Comparison of ENCODE assay signal across 2 cellular contexts in the genomic region with DNA sequence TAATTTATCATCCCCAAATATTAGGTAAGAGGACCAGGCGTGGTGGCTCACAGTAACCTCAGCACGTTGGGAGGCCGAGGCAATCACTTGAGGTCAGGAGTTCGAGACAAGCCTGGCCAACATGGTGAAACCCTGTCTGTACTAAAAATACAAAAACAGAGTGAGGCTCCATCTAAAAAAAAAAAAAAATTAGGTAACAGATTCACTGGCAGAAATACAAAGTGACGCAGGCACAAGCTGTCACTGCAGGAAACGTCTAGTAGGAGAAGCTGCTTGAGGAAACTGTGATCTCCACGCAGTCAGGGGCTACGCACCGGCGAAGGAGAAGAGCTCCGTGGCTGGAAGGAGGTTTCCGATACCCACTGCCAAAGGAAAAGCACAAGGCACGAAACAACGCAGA.
TF ChIP-seq lines count a peak whose summit lies in the region.

No MANE protein-coding gene starts in this region.

TF ChIP-seq in liver, 16 proteins besides CTCF, POLR2A, EP300 and RAD21:
- TF ChIP-seq EGR1 (IDR thresholded peaks at IDR 0.05; ENCODE audit: low read depth in 2 of 2): no peak
- TF ChIP-seq, protein P1, sequence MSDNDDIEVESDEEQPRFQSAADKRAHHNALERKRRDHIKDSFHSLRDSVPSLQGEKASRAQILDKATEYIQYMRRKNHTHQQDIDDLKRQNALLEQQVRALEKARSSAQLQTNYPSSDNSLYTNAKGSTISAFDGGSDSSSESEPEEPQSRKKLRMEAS (IDR thresholded peaks at IDR 0.05): no peak
- TF ChIP-seq, protein P2, sequence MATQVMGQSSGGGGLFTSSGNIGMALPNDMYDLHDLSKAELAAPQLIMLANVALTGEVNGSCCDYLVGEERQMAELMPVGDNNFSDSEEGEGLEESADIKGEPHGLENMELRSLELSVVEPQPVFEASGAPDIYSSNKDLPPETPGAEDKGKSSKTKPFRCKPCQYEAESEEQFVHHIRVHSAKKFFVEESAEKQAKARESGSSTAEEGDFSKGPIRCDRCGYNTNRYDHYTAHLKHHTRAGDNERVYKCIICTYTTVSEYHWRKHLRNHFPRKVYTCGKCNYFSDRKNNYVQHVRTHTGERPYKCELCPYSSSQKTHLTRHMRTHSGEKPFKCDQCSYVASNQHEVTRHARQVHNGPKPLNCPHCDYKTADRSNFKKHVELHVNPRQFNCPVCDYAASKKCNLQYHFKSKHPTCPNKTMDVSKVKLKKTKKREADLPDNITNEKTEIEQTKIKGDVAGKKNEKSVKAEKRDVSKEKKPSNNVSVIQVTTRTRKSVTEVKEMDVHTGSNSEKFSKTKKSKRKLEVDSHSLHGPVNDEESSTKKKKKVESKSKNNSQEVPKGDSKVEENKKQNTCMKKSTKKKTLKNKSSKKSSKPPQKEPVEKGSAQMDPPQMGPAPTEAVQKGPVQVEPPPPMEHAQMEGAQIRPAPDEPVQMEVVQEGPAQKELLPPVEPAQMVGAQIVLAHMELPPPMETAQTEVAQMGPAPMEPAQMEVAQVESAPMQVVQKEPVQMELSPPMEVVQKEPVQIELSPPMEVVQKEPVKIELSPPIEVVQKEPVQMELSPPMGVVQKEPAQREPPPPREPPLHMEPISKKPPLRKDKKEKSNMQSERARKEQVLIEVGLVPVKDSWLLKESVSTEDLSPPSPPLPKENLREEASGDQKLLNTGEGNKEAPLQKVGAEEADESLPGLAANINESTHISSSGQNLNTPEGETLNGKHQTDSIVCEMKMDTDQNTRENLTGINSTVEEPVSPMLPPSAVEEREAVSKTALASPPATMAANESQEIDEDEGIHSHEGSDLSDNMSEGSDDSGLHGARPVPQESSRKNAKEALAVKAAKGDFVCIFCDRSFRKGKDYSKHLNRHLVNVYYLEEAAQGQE (IDR thresholded peaks at IDR 0.05): no peak
- TF ChIP-seq JUND (IDR thresholded peaks at IDR 0.05): no peak
- no peak for TF ChIP-seq HNF4G (IDR thresholded peaks at IDR 0.05)
- no peak for TF ChIP-seq SP1 (IDR thresholded peaks at IDR 0.05)
- peak; percentile 19 for TF ChIP-seq NR2F2 (IDR thresholded peaks at IDR 0.05)
- no peak for TF ChIP-seq TAF1 (conservative IDR thresholded peaks at IDR 0.05)
TF ChIP-seq in liver: peak in this region for 1.

TF ChIP-seq in HepG2, 621 proteins besides CTCF, POLR2A, EP300 and RAD21:
- TF ChIP-seq POLR2G (IDR thresholded peaks at IDR 0.05; ENCODE audit: low read depth, low read length): no peak
- TF ChIP-seq ZNF367 (CRISPR knock-in tag; IDR thresholded peaks at IDR 0.05; ENCODE audit: borderline replicate concordance): no peak
- TF ChIP-seq HOXA5 (CRISPR knock-in tag; IDR thresholded peaks at IDR 0.05): no peak
- no peak for TF ChIP-seq TEAD2 (CRISPR knock-in tag; IDR thresholded peaks at IDR 0.05)
- TF ChIP-seq, protein P3, sequence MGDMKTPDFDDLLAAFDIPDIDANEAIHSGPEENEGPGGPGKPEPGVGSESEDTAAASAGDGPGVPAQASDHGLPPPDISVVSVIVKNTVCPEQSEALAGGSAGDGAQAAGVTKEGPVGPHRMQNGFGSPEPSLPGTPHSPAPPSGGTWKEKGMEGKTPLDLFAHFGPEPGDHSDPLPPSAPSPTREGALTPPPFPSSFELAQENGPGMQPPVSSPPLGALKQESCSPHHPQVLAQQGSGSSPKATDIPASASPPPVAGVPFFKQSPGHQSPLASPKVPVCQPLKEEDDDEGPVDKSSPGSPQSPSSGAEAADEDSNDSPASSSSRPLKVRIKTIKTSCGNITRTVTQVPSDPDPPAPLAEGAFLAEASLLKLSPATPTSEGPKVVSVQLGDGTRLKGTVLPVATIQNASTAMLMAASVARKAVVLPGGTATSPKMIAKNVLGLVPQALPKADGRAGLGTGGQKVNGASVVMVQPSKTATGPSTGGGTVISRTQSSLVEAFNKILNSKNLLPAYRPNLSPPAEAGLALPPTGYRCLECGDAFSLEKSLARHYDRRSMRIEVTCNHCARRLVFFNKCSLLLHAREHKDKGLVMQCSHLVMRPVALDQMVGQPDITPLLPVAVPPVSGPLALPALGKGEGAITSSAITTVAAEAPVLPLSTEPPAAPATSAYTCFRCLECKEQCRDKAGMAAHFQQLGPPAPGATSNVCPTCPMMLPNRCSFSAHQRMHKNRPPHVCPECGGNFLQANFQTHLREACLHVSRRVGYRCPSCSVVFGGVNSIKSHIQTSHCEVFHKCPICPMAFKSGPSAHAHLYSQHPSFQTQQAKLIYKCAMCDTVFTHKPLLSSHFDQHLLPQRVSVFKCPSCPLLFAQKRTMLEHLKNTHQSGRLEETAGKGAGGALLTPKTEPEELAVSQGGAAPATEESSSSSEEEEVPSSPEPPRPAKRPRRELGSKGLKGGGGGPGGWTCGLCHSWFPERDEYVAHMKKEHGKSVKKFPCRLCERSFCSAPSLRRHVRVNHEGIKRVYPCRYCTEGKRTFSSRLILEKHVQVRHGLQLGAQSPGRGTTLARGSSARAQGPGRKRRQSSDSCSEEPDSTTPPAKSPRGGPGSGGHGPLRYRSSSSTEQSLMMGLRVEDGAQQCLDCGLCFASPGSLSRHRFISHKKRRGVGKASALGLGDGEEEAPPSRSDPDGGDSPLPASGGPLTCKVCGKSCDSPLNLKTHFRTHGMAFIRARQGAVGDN (CRISPR knock-in tag; IDR thresholded peaks at IDR 0.05): no peak
- TF ChIP-seq MZF1 (CRISPR knock-in tag; IDR thresholded peaks at IDR 0.05; ENCODE audit: borderline replicate concordance): no peak
- TF ChIP-seq CREM (IDR thresholded peaks at IDR 0.05): no peak
- TF ChIP-seq CREM (CRISPR knock-in tag; IDR thresholded peaks at IDR 0.05): no peak
- TF ChIP-seq, protein P4, sequence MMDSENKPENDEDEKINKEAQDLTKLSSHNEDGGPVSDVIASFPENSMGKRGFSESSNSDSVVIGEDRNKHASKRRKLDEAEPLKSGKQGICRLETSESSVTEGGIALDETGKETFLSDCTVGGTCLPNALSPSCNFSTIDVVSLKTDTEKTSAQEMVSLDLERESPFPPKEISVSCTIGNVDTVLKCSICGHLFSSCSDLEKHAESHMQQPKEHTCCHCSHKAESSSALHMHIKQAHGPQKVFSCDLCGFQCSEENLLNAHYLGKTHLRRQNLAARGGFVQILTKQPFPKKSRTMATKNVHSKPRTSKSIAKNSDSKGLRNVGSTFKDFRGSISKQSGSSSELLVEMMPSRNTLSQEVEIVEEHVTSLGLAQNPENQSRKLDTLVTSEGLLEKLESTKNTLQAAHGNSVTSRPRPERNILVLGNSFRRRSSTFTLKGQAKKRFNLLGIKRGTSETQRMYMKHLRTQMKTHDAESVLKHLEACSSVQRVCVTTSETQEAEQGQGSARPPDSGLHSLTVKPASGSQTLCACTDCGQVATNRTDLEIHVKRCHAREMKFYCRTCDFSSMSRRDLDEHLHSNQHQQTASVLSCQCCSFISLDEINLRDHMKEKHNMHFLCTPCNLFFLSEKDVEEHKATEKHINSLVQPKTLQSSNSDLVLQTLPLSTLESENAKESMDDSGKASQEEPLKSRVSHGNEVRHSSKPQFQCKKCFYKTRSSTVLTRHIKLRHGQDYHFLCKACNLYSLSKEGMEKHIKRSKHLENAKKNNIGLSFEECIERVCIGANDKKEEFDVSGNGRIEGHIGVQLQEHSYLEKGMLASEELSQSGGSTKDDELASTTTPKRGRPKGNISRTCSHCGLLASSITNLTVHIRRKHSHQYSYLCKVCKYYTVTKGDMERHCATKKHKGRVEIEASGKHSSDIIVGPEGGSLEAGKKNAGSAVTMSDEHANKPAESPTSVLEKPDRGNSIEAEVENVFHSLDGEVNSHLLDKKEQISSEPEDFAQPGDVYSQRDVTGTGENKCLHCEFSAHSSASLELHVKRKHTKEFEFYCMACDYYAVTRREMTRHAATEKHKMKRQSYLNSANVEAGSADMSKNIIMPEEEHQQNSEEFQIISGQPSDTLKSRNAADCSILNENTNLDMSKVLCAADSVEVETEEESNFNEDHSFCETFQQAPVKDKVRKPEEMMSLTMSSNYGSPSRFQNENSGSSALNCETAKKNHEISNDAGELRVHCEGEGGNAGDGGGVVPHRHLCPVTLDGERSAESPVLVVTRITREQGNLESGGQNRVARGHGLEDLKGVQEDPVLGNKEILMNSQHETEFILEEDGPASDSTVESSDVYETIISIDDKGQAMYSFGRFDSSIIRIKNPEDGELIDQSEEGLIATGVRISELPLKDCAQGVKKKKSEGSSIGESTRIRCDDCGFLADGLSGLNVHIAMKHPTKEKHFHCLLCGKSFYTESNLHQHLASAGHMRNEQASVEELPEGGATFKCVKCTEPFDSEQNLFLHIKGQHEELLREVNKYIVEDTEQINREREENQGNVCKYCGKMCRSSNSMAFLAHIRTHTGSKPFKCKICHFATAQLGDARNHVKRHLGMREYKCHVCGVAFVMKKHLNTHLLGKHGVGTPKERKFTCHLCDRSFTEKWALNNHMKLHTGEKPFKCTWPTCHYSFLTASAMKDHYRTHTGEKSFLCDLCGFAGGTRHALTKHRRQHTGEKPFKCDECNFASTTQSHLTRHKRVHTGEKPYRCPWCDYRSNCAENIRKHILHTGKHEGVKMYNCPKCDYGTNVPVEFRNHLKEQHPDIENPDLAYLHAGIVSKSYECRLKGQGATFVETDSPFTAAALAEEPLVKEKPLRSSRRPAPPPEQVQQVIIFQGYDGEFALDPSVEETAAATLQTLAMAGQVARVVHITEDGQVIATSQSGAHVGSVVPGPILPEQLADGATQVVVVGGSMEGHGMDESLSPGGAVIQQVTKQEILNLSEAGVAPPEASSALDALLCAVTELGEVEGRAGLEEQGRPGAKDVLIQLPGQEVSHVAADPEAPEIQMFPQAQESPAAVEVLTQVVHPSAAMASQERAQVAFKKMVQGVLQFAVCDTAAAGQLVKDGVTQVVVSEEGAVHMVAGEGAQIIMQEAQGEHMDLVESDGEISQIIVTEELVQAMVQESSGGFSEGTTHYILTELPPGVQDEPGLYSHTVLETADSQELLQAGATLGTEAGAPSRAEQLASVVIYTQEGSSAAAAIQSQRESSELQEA (CRISPR knock-in tag; IDR thresholded peaks at IDR 0.05; ENCODE audit: not compliant biosample characterization): no peak
- TF ChIP-seq HIVEP1 (CRISPR knock-in tag; IDR thresholded peaks at IDR 0.05): no peak
- no peak for TF ChIP-seq ZNF317 (CRISPR knock-in tag; IDR thresholded peaks at IDR 0.05)
- TF ChIP-seq SAFB2 (CRISPR knock-in tag; IDR thresholded peaks at IDR 0.05; ENCODE audit: borderline replicate concordance, low read depth): no peak
- no peak for TF ChIP-seq ZNF20 (CRISPR knock-in tag; IDR thresholded peaks at IDR 0.05)
- no peak for TF ChIP-seq RFXANK (CRISPR knock-in tag; IDR thresholded peaks at IDR 0.05)
- no peak for TF ChIP-seq ELF4 (CRISPR knock-in tag; IDR thresholded peaks at IDR 0.05; ENCODE audit: borderline replicate concordance)
- TF ChIP-seq, protein P5, sequence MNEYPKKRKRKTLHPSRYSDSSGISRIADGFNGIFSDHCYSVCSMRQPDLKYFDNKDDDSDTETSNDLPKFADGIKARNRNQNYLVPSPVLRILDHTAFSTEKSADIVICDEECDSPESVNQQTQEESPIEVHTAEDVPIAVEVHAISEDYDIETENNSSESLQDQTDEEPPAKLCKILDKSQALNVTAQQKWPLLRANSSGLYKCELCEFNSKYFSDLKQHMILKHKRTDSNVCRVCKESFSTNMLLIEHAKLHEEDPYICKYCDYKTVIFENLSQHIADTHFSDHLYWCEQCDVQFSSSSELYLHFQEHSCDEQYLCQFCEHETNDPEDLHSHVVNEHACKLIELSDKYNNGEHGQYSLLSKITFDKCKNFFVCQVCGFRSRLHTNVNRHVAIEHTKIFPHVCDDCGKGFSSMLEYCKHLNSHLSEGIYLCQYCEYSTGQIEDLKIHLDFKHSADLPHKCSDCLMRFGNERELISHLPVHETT (CRISPR knock-in tag; conservative IDR thresholded peaks at IDR 0.05): no peak
- TF ChIP-seq NR2F1 (CRISPR knock-in tag; IDR thresholded peaks at IDR 0.05): no peak
- TF ChIP-seq ZNF382 (CRISPR knock-in tag; IDR thresholded peaks at IDR 0.05; ENCODE audit: borderline replicate concordance): no peak
